In the genomic region with DNA sequence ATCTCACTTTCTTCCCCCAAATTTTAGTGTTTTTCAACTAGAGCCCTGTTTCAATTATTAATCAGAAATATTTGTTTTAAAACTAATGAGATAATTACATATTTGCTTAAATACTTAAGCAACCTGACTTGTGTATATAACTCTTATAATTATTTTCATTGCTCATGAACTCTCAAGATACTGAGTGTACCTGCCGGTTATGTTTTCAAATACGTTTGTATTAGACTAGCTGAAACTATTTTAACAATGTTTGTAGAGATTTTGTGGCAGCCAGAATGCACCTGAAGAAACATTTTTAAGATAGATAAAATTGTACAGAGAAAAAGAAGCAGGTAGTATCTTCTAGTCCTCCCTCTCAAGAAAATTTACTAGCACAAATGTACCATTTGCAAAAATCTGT, we compare ENCODE assay signal across 14 cellular contexts.
"Had no signal": no experiment of that assay in that cellular context is flagged by ENCODE, and none has a peak within 500 bp of the region (broad histone marks: within the 10 kb centered on the region; RNA-seq: fewer than 3 reads in every experiment).

No MANE protein-coding gene starts in this region.

- DNase-seq: colonic mucosa; endodermal cell; gastrocnemius medialis; glutamatergic neuron; left colon; naive B cell; sigmoid colon; stimulated activated CD4-positive, alpha-beta T cell treated with anti-CD3 and anti-CD28 coated beads, Interleukin-12 subunit alpha, Interleukin-12 subunit beta, amount 100 ng/mL, for 4 hours; stimulated activated naive CD4-positive, alpha-beta T cell treated with Interleukin-2 at 50 U/mL for 16 hours had no signal

- H3K27me3 Mint-ChIP-seq: naive B cell, type B pancreatic cell had no signal

- ATAC-seq: gastrocnemius medialis, left colon had no signal

- H3K27me3 ChIP-seq: colonic mucosa, gastrocnemius medialis, right atrium auricular region, sigmoid colon had no signal

- H3K27ac ChIP-seq: colonic mucosa, gastrocnemius medialis, right atrium auricular region, sigmoid colon had no signal

- H3K36me3 ChIP-seq: colonic mucosa, gastrocnemius medialis, right atrium auricular region, sigmoid colon had no signal

- H3K9me3 ChIP-seq: colonic mucosa, gastrocnemius medialis, right atrium auricular region, sigmoid colon had no signal

- H3K4me1 Mint-ChIP-seq: naive B cell had no signal

- H3K4me3 Mint-ChIP-seq: endodermal cell, naive B cell, nephron had no signal

- H3K36me3 Mint-ChIP-seq: naive B cell, type B pancreatic cell had no signal

- H3K4me1 ChIP-seq: colonic mucosa, gastrocnemius medialis, right atrium auricular region, sigmoid colon had no signal

- FAIRE-seq: urothelium cell line had no signal

- H3K27ac Mint-ChIP-seq: naive B cell, nephron had no signal

- H3K4me3 ChIP-seq: colonic mucosa, gastrocnemius medialis, right atrium auricular region, sigmoid colon, skin epidermis had no signal
